ENCODE assay signal across 20 cellular contexts in genomic region chr4:128690009-128690408, GRCh38.
DNase-seq lines count a peak whose midpoint lies in the region; ATAC-seq lines count a peak whose summit lies in the region.
"Had no signal": no experiment of that assay in that cellular context is flagged by ENCODE, and none has a peak within 500 bp of the region (broad histone marks: within the 10 kb centered on the region; RNA-seq: fewer than 3 reads in every experiment).

No MANE protein-coding gene starts in this region.

- H4K8ac ChIP-seq in neuronal stem cell (ENCODE audit: low read depth, low read length): no peak overlapping the region

- H3K4me2 ChIP-seq in GM23248 (ENCODE audit: unreplicated experiment): no peak overlapping the region
- H3K4me2 ChIP-seq in neuronal stem cell (ENCODE audit: insufficient read depth, low read length, poor library complexity, severe bottlenecking): no peak overlapping the region
- H3K4me2 ChIP-seq: A549 had no signal

- no peak overlapping the region for H2BK15ac ChIP-seq in neuronal stem cell (ENCODE audit: low read length)

- no peak overlapping the region for H3K14ac ChIP-seq in neuronal stem cell (ENCODE audit: low read length)

- no peaks in the 10 kb centered on the region for H3K36me3 ChIP-seq in GM23248 (ENCODE audit: low read depth)
- H3K36me3 ChIP-seq in HAP-1 (replicated peaks): no peaks in the 10 kb centered on the region
- no peaks in the 10 kb centered on the region for H3K36me3 ChIP-seq in neuronal stem cell (replicated peaks in 1 of 2; ENCODE audit: control insufficient read depth in 2 of 2, insufficient read depth in 2 of 2, low read length in 2 of 2)
- H3K36me3 ChIP-seq: SJCRH30 had no signal

- H3K4ac ChIP-seq in neuronal stem cell (ENCODE audit: low read length): no peak overlapping the region

- H4K91ac ChIP-seq in neuronal stem cell (ENCODE audit: low read depth, low read length, poor library complexity): no peak overlapping the region

- H2AFZ ChIP-seq in GM23248: peak overlapping the region; percentile 18; the same call in 1 of the 2 replicates
- peak overlapping the region; percentile 79 for H2AFZ ChIP-seq in neuronal stem cell (ENCODE audit: low read length)

- H3K27me3 ChIP-seq in GM23248 (replicated peaks; ENCODE audit: insufficient read depth) (no peaks in the 10 kb centered on the region), HAP-1 (ENCODE audit: low read depth) (no peaks in the 10 kb centered on the region), neuronal stem cell (ENCODE audit: control insufficient read depth in 3 of 3, insufficient read depth in 3 of 3, low read depth in 1 of 3, low read length in 3 of 3) (no peaks in the 10 kb centered on the region)
- H3K27me3 ChIP-seq: SJCRH30 had no signal

- no peak overlapping the region for H2AK5ac ChIP-seq in neuronal stem cell (ENCODE audit: low read depth, low read length)

- H3K23ac ChIP-seq in neuronal stem cell (ENCODE audit: low read depth, low read length, poor library complexity): no peak overlapping the region

- no peaks in the 10 kb centered on the region for H4K20me1 ChIP-seq in GM23248 (ENCODE audit: insufficient read depth)

- H3K4me3 ChIP-seq in GM23248 (no peak overlapping the region), HAP-1 (no peak overlapping the region), neuronal stem cell (ENCODE audit: low read length in 2 of 2) (no peak overlapping the region)
- H3K4me3 ChIP-seq: A549, SJCRH30 had no signal

- WGBS in GM23248 (ENCODE audit: low coverage in 1 of 2, low lambda C conversion rate in 2 of 2, missing lambda C conversion rate in 2 of 2), 2 experiments: 67 to 71% methylated on average over 3 of the region's 3 CpGs
- no CpG with 5 or more reads among the region's 3 CpGs for WGBS in neuronal stem cell (ENCODE audit: extremely low coverage in 2 of 2, insufficient read length in 2 of 2, insufficient replicate concordance in 1 of 2), 2 donors

- no peaks in the 10 kb centered on the region for H3K79me2 ChIP-seq in GM23248 (ENCODE audit: insufficient read depth)

- no peak overlapping the region for H3K27ac ChIP-seq in GM23248
- no peak overlapping the region for H3K27ac ChIP-seq in neuronal stem cell (replicated peaks; ENCODE audit: low read length)
- H3K27ac ChIP-seq: A549, HL-60, SJCRH30 had no signal

- in situ Hi-C loops in GM23248 (cut with MboI) (no loop called here), HAP-1 (cut with MboI; ENCODE audit: low sequenced_read_pairs) (no loop called here)

- H3K9me3 ChIP-seq in GM23248 (ENCODE audit: low read depth) (no peaks in the 10 kb centered on the region), HAP-1 (no peaks in the 10 kb centered on the region), neuronal stem cell (replicated peaks in 1 of 2; ENCODE audit: control insufficient read depth in 2 of 2, insufficient read depth in 1 of 2, low read depth in 1 of 2, low read length in 2 of 2) (peaks cover 5 to 13% of the 10 kb centered on the region in 2 donors)
- H3K9me3 ChIP-seq: SJCRH30 had no signal

- H3K9me2 ChIP-seq in GM23248 (ENCODE audit: insufficient read depth): no peaks in the 10 kb centered on the region; the same call in 1 of the 2 replicates

- ATAC-seq in GM21423 (IDR thresholded peaks at IDR 0.05; ENCODE audit: unreplicated experiment): no peak
- ATAC-seq: A549, Panc1 had no signal

- H3K9ac ChIP-seq in GM23248 (no peak overlapping the region), neuronal stem cell (ENCODE audit: low read depth, low read length, poor library complexity) (no peak overlapping the region)

- H2BK5ac ChIP-seq in neuronal stem cell (ENCODE audit: low read length): no peak overlapping the region

- H3K18ac ChIP-seq in neuronal stem cell (ENCODE audit: low read length): no peak overlapping the region

- H2BK12ac ChIP-seq in neuronal stem cell (ENCODE audit: low read length): no peak overlapping the region

- H3K4me1 ChIP-seq in GM23248 (ENCODE audit: insufficient read depth) (no peaks in the 10 kb centered on the region), HAP-1 (peaks cover 28% of the 10 kb centered on the region), neuronal stem cell (ENCODE audit: control insufficient read depth in 2 of 2, insufficient read depth in 1 of 2, low read depth in 1 of 2, low read length in 2 of 2) (peaks cover 0 to 9% of the 10 kb centered on the region in 2 donors)
- H3K4me1 ChIP-seq: SJCRH30 had no signal

- H3F3A ChIP-seq in GM23248 (ENCODE audit: insufficient read depth): no peaks in the 10 kb centered on the region

- no peak for DNase-seq in GM23248
- peak; percentile 51 to 99 for DNase-seq in HAP-1 (ENCODE audit: low spot score in 2 of 2)
- DNase-seq in amniotic epithelial cell (ENCODE audit: low read depth): peak; percentile 21
- DNase-seq in neuronal stem cell (ENCODE audit: low spot score): no peak
- no peak for DNase-seq in stimulated activated CD4-positive, alpha-beta T cell treated with anti-CD3 and anti-CD28 coated beads, Interleukin-4, amount 100 ng/mL, for 24 hours
- no peak for DNase-seq in HPDE6-E6E7 (ENCODE audit: extremely low spot score)
- DNase-seq: HCEC 1CT; Karpas-422; MV-4-11; NCI-H1105 treated with DMSO at 0.1 percent for 48 hours; NCI-H2029 treated with DMSO at 0.1 percent for 48 hours; NCI-H345; NCI-H524; NCI-H774; NK-92 treated with Interleukin-12 subunit alpha and Interleukin-12 subunit beta, amount 100 ng/mL, for 24 hours; SJCRH30 had no signal

- H2BK120ac ChIP-seq in neuronal stem cell (ENCODE audit: low read depth, low read length): no peak overlapping the region

- H3K79me1 ChIP-seq in neuronal stem cell (ENCODE audit: low read depth, low read length): no peaks in the 10 kb centered on the region

Comparison
In these comparisons a context has a peak if more than half of its experiments do, and no peak if none do; other contexts are left out.
1. DNase-seq: peak in HAP-1 (2 of 2) and amniotic epithelial cell (single experiment); none in GM23248 (single experiment), neuronal stem cell (single experiment), stimulated activated CD4-positive, alpha-beta T cell treated with anti-CD3 and anti-CD28 coated beads, Interleukin-4, amount 100 ng/mL, for 24 hours (single experiment) and HPDE6-E6E7 (single experiment).